12 cellular contexts compared by ENCODE assay signal in the genomic region with DNA sequence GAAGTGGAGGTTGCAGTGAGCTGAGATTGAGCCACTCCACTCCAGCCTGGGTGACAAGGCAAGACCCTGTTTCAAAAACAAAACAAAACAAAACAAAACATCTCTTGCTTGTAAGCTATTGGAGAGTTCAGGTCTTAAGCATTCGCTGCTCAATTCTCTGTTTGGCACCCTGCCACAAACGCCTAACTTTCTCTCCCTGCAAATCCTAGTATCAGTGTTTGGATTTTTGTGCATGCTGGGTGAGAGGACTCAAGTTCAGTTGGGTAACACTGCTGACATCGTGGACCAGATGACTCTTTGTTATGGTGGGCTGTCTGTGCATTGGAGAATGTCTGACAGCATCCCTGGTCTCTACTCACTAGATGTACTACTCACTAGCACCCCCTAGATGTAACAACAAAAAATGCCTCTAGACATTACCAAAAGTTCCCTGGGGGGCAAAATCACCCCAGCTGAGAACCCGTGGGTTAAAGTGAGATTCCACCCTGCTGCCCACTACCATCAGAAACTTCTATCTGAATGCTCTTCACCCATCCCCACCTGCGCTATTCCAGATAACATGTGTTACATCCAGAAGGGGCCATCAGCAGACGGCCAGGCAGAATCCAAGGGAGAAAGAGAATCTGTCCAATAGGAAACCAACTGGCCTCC. TPM values are rescaled to one million over a fixed set of nuclear protein-coding genes. Genes with fewer than 3 reads are reported as not detected.
DNase-seq lines count a peak whose midpoint lies in the region; ATAC-seq and TF ChIP-seq lines count a peak whose summit lies in the region.
"Had no signal": no experiment of that assay in that cellular context is flagged by ENCODE, and none has a peak within 500 bp of the region (broad histone marks: within the 10 kb centered on the region; RNA-seq: fewer than 3 reads in every experiment).

No MANE protein-coding gene starts in this region.

- peak; percentile 36 for ATAC-seq in naive thymus-derived CD4-positive, alpha-beta T cell
- no peak for ATAC-seq in GM21447 (IDR thresholded peaks at IDR 0.05; ENCODE audit: unreplicated experiment)

- peaks cover 0 to 25% (median 0%) of the 10 kb centered on the region in 5 donors for H3K27me3 Mint-ChIP-seq in naive thymus-derived CD4-positive, alpha-beta T cell

- DNase-seq in NCI-H146 (lab: John Stamatoyannopoulos, UW): peak; percentile 2
- DNase-seq in NCI-H146 treated with DMSO at 0.1 percent for 48 hours (lab: John Stamatoyannopoulos, UW; ENCODE audit: unreplicated experiment): no peak
- DNase-seq in HL-60 (ENCODE audit: low read depth in 1 of 2, low spot score in 1 of 2): no peak
- peak; percentile 9 for DNase-seq in amniotic epithelial cell (ENCODE audit: low read depth)
- no peak for DNase-seq in naive thymus-derived CD4-positive, alpha-beta T cell
- DNase-seq in superior temporal gyrus (ENCODE audit: extremely low spot score): no peak
- DNase-seq in activated gamma-delta T cell treated with Interleukin-2 at 50 U/mL for 16 hours: no peak
- DNase-seq: esophagus squamous epithelium, Right ventricle myocardium superior had no signal

- TF ChIP-seq CTCF in HL-60 (IDR thresholded peaks at IDR 0.05; ENCODE audit: insufficient read depth, low read length): peak; percentile 5

- H3K9me3 Mint-ChIP-seq in naive thymus-derived CD4-positive, alpha-beta T cell: no peaks in the 10 kb centered on the region
- H3K9me3 Mint-ChIP-seq: activated T-helper 2 cell treated with anti-CD3 and anti-CD28 coated beads, Interferon-gamma antibody, Interleukin-2, Interleukin-4, amounts not matched to agents 10 μg/mL and 5 μg/mL and 100 μg/mL, durations not matched to agents 14 hours and 24 hours and 36 hours; natural killer cell treated with Interleukin-12 subunit alpha and Interleukin-12 subunit beta and Interleukin-15 and Interleukin-18, amount 100 ng/mL, for 72 hours had no signal

- no peaks in the 10 kb centered on the region for H3K4me1 ChIP-seq in naive thymus-derived CD4-positive, alpha-beta T cell (ENCODE audit: control insufficient read depth in 2 of 2, insufficient read depth in 2 of 2, low read length in 2 of 2)

- no peak overlapping the region for H3K4me3 Mint-ChIP-seq in naive thymus-derived CD4-positive, alpha-beta T cell
- H3K4me3 Mint-ChIP-seq: natural killer cell treated with Interleukin-12 subunit alpha and Interleukin-12 subunit beta and Interleukin-15 and Interleukin-18, amount 100 ng/mL, for 72 hours had no signal

- H3K27me3 ChIP-seq in HL-60 (ENCODE audit: insufficient read depth, poor library complexity, severe bottlenecking): no peaks in the 10 kb centered on the region
- no peaks in the 10 kb centered on the region for H3K27me3 ChIP-seq in naive thymus-derived CD4-positive, alpha-beta T cell (ENCODE audit: control insufficient read depth in 2 of 2, insufficient read depth in 2 of 2, low read length in 2 of 2)
- H3K27me3 ChIP-seq: esophagus squamous epithelium had no signal

- H3K27ac ChIP-seq in HL-60 (replicated peaks): no peak overlapping the region
- H3K27ac ChIP-seq in naive thymus-derived CD4-positive, alpha-beta T cell (ENCODE audit: low read depth, low read length): no peak overlapping the region
- H3K27ac ChIP-seq: esophagus squamous epithelium had no signal

- POLR2A ChIA-PET in naive thymus-derived CD4-positive, alpha-beta T cell (lab: Charles Lee): no interaction called here

- H3K9me3 ChIP-seq in naive thymus-derived CD4-positive, alpha-beta T cell (ENCODE audit: control insufficient read depth in 2 of 3, low read length in 3 of 3): no peaks in the 10 kb centered on the region
- H3K9me3 ChIP-seq: esophagus squamous epithelium had no signal

- H3K4me1 Mint-ChIP-seq in naive thymus-derived CD4-positive, alpha-beta T cell: peaks cover 0 to 2% (median 0%) of the 10 kb centered on the region in 7 donors

- H3K27ac Mint-ChIP-seq in naive thymus-derived CD4-positive, alpha-beta T cell: no peak overlapping the region
- H3K27ac Mint-ChIP-seq: activated T-helper 2 cell treated with anti-CD3 and anti-CD28 coated beads, Interferon-gamma antibody, Interleukin-2, Interleukin-4, amounts not matched to agents 10 μg/mL and 5 μg/mL and 100 μg/mL, durations not matched to agents 14 hours and 24 hours and 36 hours; natural killer cell treated with Interleukin-12 subunit alpha and Interleukin-12 subunit beta and Interleukin-15 and Interleukin-18, amount 100 ng/mL, for 72 hours had no signal

- CTCF ChIA-PET in naive thymus-derived CD4-positive, alpha-beta T cell (lab: Charles Lee): interaction anchor here (0.6 kb wide), 1 partner anchor 65 kb away, joined by 3 read pairs; no protein-coding TSS in a partner anchor

- H3K36me3 ChIP-seq in naive thymus-derived CD4-positive, alpha-beta T cell (ENCODE audit: control insufficient read depth in 2 of 3, insufficient read depth in 3 of 3, low read length in 3 of 3): no peaks in the 10 kb centered on the region
- H3K36me3 ChIP-seq: esophagus squamous epithelium had no signal

- H3K36me3 Mint-ChIP-seq in naive thymus-derived CD4-positive, alpha-beta T cell: no peaks in the 10 kb centered on the region
- H3K36me3 Mint-ChIP-seq: natural killer cell treated with Interleukin-12 subunit alpha and Interleukin-12 subunit beta and Interleukin-15 and Interleukin-18, amount 100 ng/mL, for 72 hours had no signal

- intact Hi-C loops in naive thymus-derived CD4-positive, alpha-beta T cell (cut with micrococcal nuclease): no loop called here

- H3K4me3 ChIP-seq in HL-60 (replicated peaks; ENCODE audit: insufficient read depth, low read length): no peak overlapping the region
- H3K4me3 ChIP-seq in naive thymus-derived CD4-positive, alpha-beta T cell (ENCODE audit: low read length): no peak overlapping the region
- H3K4me3 ChIP-seq: esophagus squamous epithelium had no signal

RNA-seq across cellular contexts. Expression of a gene that starts 50.9 kb away (rescaled TPM):
- 1 to 10 TPM in 1 of 5 experiments, under 1 TPM in 4; 0.16 to 2.5 (median 0.42) TPM for total RNA-seq in naive thymus-derived CD4-positive, alpha-beta T cell
- not detected for polyA plus RNA-seq in naive thymus-derived CD4-positive, alpha-beta T cell

Comparison
In these comparisons a context has a peak if more than half of its experiments do, and no peak if none do; other contexts are left out.
1. DNase-seq: peak in NCI-H146 (single experiment) and amniotic epithelial cell (single experiment); none in NCI-H146 treated with DMSO at 0.1 percent for 48 hours (single experiment), HL-60 (0 of 2), naive thymus-derived CD4-positive, alpha-beta T cell (0 of 9), superior temporal gyrus (single experiment) and activated gamma-delta T cell treated with Interleukin-2 at 50 U/mL for 16 hours (single experiment).